ENCODE assay signal across 17 cellular contexts in genomic region chr13:73449258-73449657, GRCh38.
"Had no signal": no experiment of that assay in that cellular context is flagged by ENCODE, and none has a peak within 500 bp of the region (broad histone marks: within the 10 kb centered on the region; RNA-seq: fewer than 3 reads in every experiment).

No MANE protein-coding gene starts in this region.

- H3K36me3 Mint-ChIP-seq: activated naive CD4-positive, alpha-beta T cell treated with anti-CD3 and anti-CD28 coated beads, Interleukin-2, amount 50 U/mL, for 72 hours; brain; naive B cell; stimulated activated naive B cell treated with anti-CD40 and anti-IgM and Interleukin-4, amounts not matched to agents 10 μg/mL and 1 μg/mL and 100 μg/mL, for 72 hours had no signal

- H3K27ac Mint-ChIP-seq: activated CD8-positive, alpha-beta T cell treated with anti-CD3 and anti-CD28 coated beads for 36 hours; activated naive CD4-positive, alpha-beta T cell treated with anti-CD3 and anti-CD28 coated beads, Interleukin-2, amount 50 U/mL, for 72 hours; brain; naive B cell; stimulated activated naive B cell treated with anti-CD40 and anti-IgM and Interleukin-4, amounts not matched to agents 10 μg/mL and 1 μg/mL and 100 μg/mL, for 72 hours; T-helper 17 cell had no signal

- H3K9me3 Mint-ChIP-seq: activated T-cell treated with anti-CD3 and anti-CD28 coated beads, Interleukin-2, amount 50 U/mL, for 4 hours had no signal

- H3K27ac ChIP-seq: ovary, tibial nerve, vagina had no signal

- DNase-seq: activated CD4-positive, alpha-beta T cell treated with anti-CD3 and anti-CD28 coated beads for 48 hours; activated CD8-positive, alpha-beta T cell treated with anti-CD3 and anti-CD28 coated beads for 36 hours; activated effector memory CD4-positive, alpha-beta T cell treated with anti-CD3 and anti-CD28 coated beads, Interleukin-2, amount 50 U/mL, for 16 hours; activated T-cell treated with anti-CD3 and anti-CD28 coated beads, Interleukin-2, amount 50 U/mL, for 4 hours; amygdala; effector CD8-positive, alpha-beta T cell; midbrain; naive B cell; ovary; stimulated activated CD4-positive, alpha-beta T cell treated with anti-CD3 and anti-CD28 coated beads, Interleukin-15, amount 100 ng/mL, for 24 hours; stimulated activated CD4-positive, alpha-beta T cell treated with anti-CD3 and anti-CD28 coated beads, Interleukin-4, amount 100 ng/mL, for 1 hour; stimulated activated naive B cell treated with anti-CD40 and anti-IgM and Interleukin-4, amounts not matched to agents 10 μg/mL and 1 μg/mL and 100 μg/mL, for 72 hours; T-helper 17 cell had no signal

- H3K27me3 Mint-ChIP-seq: activated CD8-positive, alpha-beta T cell treated with anti-CD3 and anti-CD28 coated beads for 36 hours; brain; naive B cell; stimulated activated naive B cell treated with anti-CD40 and anti-IgM and Interleukin-4, amounts not matched to agents 10 μg/mL and 1 μg/mL and 100 μg/mL, for 72 hours; T-helper 17 cell had no signal

- H3K4me3 Mint-ChIP-seq: activated CD8-positive, alpha-beta T cell treated with anti-CD3 and anti-CD28 coated beads for 36 hours; activated T-cell treated with anti-CD3 and anti-CD28 coated beads, Interleukin-2, amount 50 U/mL, for 4 hours; brain; naive B cell; stimulated activated naive B cell treated with anti-CD40 and anti-IgM and Interleukin-4, amounts not matched to agents 10 μg/mL and 1 μg/mL and 100 μg/mL, for 72 hours; T-helper 17 cell had no signal

- ATAC-seq: activated CD8-positive, alpha-beta T cell treated with anti-CD3 and anti-CD28 coated beads for 36 hours; activated T-cell treated with anti-CD3 and anti-CD28 coated beads, Interleukin-2, amount 50 U/mL, for 4 hours; stimulated activated naive B cell treated with anti-CD40 and anti-IgM and Interleukin-4, amounts not matched to agents 10 μg/mL and 1 μg/mL and 100 μg/mL, for 72 hours; T-helper 17 cell had no signal

- H3K4me1 Mint-ChIP-seq: naive B cell; stimulated activated naive B cell treated with anti-CD40 and anti-IgM and Interleukin-4, amounts not matched to agents 10 μg/mL and 1 μg/mL and 100 μg/mL, for 72 hours; T-helper 17 cell had no signal
